19 cellular contexts compared by ENCODE assay signal in the genomic region with DNA sequence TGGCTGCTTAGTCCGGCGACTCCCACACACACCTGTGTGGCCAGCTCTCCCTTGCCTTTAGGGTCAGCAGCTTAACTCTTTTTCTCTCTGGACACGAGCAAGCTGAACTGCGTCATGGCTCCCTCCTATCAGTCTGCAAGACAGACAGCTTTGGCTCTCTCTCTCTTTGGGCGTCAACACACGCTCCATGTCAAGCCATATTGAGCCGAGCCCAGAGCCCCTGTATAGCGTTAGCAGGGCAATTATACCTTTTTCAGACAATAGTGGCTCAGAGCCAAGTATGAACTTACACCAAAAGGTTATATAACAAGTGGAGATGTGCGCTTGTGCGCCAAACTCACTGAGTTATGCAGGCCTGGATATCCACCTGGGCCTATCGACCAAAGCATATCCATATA. TPM values are rescaled to one million over a fixed set of nuclear protein-coding genes. Genes with fewer than 3 reads are reported as not detected.
DNase-seq lines count a peak whose midpoint lies in the region; ATAC-seq, FAIRE-seq and TF ChIP-seq lines count a peak whose summit lies in the region.
"Had no signal": no experiment of that assay in that cellular context is flagged by ENCODE, and none has a peak within 500 bp of the region (broad histone marks: within the 10 kb centered on the region; RNA-seq: fewer than 3 reads in every experiment).

No MANE protein-coding gene starts in this region.

- ATAC-seq in HepG2: peak; percentile 63
- no peak for ATAC-seq in right lobe of liver
- peak; percentile 61 for ATAC-seq in K562
- ATAC-seq: CD8-positive, alpha-beta T cell; GM12878 had no signal

- H3K4me3 ChIP-seq in HepG2 (replicated peaks in 1 of 3; ENCODE audit: insufficient read depth in 1 of 3, low read depth in 2 of 3, low read length in 3 of 3) (peak overlapping the region; percentile 61 to 77 (median 64)), right lobe of liver (peak overlapping the region in 1 of 3 donors; percentile 51), K562 (no peak overlapping the region), liver (ENCODE audit: low read depth in 1 of 3, low read length in 3 of 3) (peak overlapping the region in 2 of 3 donors; percentile 6 to 65), transverse colon (no peak overlapping the region)
- H3K4me3 ChIP-seq: GM12878 had no signal

- TF ChIP-seq RAD21 in HepG2 (CRISPR knock-in tag; IDR thresholded peaks at IDR 0.05) (no peak), K562 (CRISPR knock-in tag; conservative IDR thresholded peaks at IDR 0.05 in 1 of 2, IDR thresholded peaks at IDR 0.05 in 1 of 2) (no peak), liver (IDR thresholded peaks at IDR 0.05) (no peak)

- H3K27me3 ChIP-seq in HepG2 (ENCODE audit: control insufficient read depth in 1 of 2, insufficient read depth in 2 of 2, low read length in 2 of 2) (no peaks in the 10 kb centered on the region; a peak in 1 of 5 replicates), right lobe of liver (no peaks in the 10 kb centered on the region), K562 (ENCODE audit: control insufficient read depth in 2 of 2, insufficient read depth in 2 of 2, low read length in 2 of 2) (no peaks in the 10 kb centered on the region; a peak in 1 of 5 replicates), liver (ENCODE audit: control insufficient read depth in 4 of 4, insufficient read depth in 4 of 4, low read length in 3 of 4) (no peaks in the 10 kb centered on the region), transverse colon (no peaks in the 10 kb centered on the region)

- H4K20me1 ChIP-seq in HepG2 (ENCODE audit: insufficient read depth, low read length) (no peaks in the 10 kb centered on the region), K562 (replicated peaks; ENCODE audit: control insufficient read depth, insufficient read depth, low read length) (no peaks in the 10 kb centered on the region)

- H3K9me3 ChIP-seq in HepG2 (ENCODE audit: low read length) (peaks cover 10% of the 10 kb centered on the region; the same call in 1 of the 2 replicates), right lobe of liver (no peaks in the 10 kb centered on the region), K562 (replicated peaks; ENCODE audit: control insufficient read depth, insufficient read depth, low read depth, low read length) (no peaks in the 10 kb centered on the region), liver (ENCODE audit: control insufficient read depth in 4 of 4, low read length in 3 of 4) (peaks cover 0 to 2% (median 0%) of the 10 kb centered on the region in 4 donors), transverse colon (no peaks in the 10 kb centered on the region)

- H3K36me3 ChIP-seq in HepG2 (replicated peaks in 1 of 2; ENCODE audit: control insufficient read depth in 1 of 2, insufficient read depth in 2 of 2, low read length in 2 of 2) (no peaks in the 10 kb centered on the region), right lobe of liver (no peaks in the 10 kb centered on the region), K562 (ENCODE audit: control insufficient read depth, insufficient read depth, low read length) (no peaks in the 10 kb centered on the region), liver (ENCODE audit: control insufficient read depth in 4 of 4, insufficient read depth in 3 of 4, low read depth in 1 of 4, low read length in 3 of 4) (no peaks in the 10 kb centered on the region), transverse colon (no peaks in the 10 kb centered on the region)

- peaks cover 38% of the 10 kb centered on the region for H3K4me1 ChIP-seq in HepG2 (ENCODE audit: insufficient read depth, low read length)
- H3K4me1 ChIP-seq in right lobe of liver: peaks cover 0 to 10% (median 4%) of the 10 kb centered on the region in 4 donors
- no peaks in the 10 kb centered on the region for H3K4me1 ChIP-seq in K562 (replicated peaks in 1 of 2; ENCODE audit: control insufficient read depth in 2 of 2, insufficient read depth in 2 of 2, low read length in 2 of 2)
- H3K4me1 ChIP-seq in liver (ENCODE audit: control insufficient read depth in 4 of 4, insufficient read depth in 4 of 4, low read length in 3 of 4): peaks cover 2 to 26% (median 20%) of the 10 kb centered on the region in 4 donors
- H3K4me1 ChIP-seq in transverse colon: no peaks in the 10 kb centered on the region
- H3K4me1 ChIP-seq: Caco-2 had no signal

- peak in 1 of 2 experiments; percentile 44; a peak in 1 of 4 replicates for TF ChIP-seq POLR2A in HepG2 (IDR thresholded peaks at IDR 0.05; ENCODE audit: insufficient read depth in 1 of 2, low read depth in 2 of 2, low read length in 2 of 2)
- no peak for TF ChIP-seq POLR2A in right lobe of liver (IDR thresholded peaks at IDR 0.05)
- TF ChIP-seq POLR2A in K562 (conservative IDR thresholded peaks at IDR 0.05): no peak
- TF ChIP-seq POLR2A in transverse colon (IDR thresholded peaks at IDR 0.05): no peak

- H3K4me2 ChIP-seq in HepG2 (ENCODE audit: low read depth, low read length) (peak overlapping the region; percentile 82), K562 (ENCODE audit: insufficient read depth, low read length) (peak overlapping the region; percentile 3; the same call in 1 of the 2 replicates)

- in situ Hi-C loops in HepG2 (cut with HindIII; ENCODE audit: extremely low pct_ligation_motif_present, low pct_unique_long_range_greater_than_20kb): no loop called here
- in situ Hi-C loops in K562 (cut with MboI): no loop called here
- in situ Hi-C loops in transverse colon (cut with MboI; ENCODE audit: low pct_ligation_motif_present in 1 of 4, low pct_unique_long_range_greater_than_20kb in 1 of 4, low sequenced_read_pairs in 3 of 4): no loop called here

- FAIRE-seq in HepG2 (lab: Jason Lieb, UNC) (no peak), K562 (lab: Jason Lieb, UNC) (peak; percentile 74)
- FAIRE-seq: D721Med, GM12878 had no signal

- H3K9ac ChIP-seq in HepG2 (ENCODE audit: insufficient read depth, low read depth, low read length): peak overlapping the region; percentile 68
- no peak overlapping the region for H3K9ac ChIP-seq in K562 (ENCODE audit: insufficient read depth in 1 of 2, low read depth in 2 of 2, low read length in 2 of 2)
- no peak overlapping the region for H3K9ac ChIP-seq in liver (ENCODE audit: low read depth in 1 of 2, low read length in 2 of 2)

- no peaks in the 10 kb centered on the region for H3K79me2 ChIP-seq in HepG2 (ENCODE audit: insufficient read depth, low read length)
- no peaks in the 10 kb centered on the region for H3K79me2 ChIP-seq in K562 (ENCODE audit: control insufficient read depth, insufficient read depth, low read length)

- CTCF ChIA-PET in HepG2 (lab: Yijun Ruan, JAX; ENCODE audit: low intra/inter-chr PET ratio, low total read pairs) (no interaction called here), K562 (lab: Yijun Ruan, JAX; ENCODE audit: low intra/inter-chr PET ratio) (no interaction called here)

- 34% methylated on average over 11 of the region's 11 CpGs for WGBS in HepG2 (ENCODE audit: low lambda C conversion rate)
- WGBS in right lobe of liver (ENCODE audit: insufficient coverage, low coverage, low lambda C conversion rate, missing lambda C conversion rate): 93% methylated on average over 10 of the region's 11 CpGs
- WGBS in K562 (ENCODE audit: insufficient coverage, low coverage, missing lambda C conversion rate): 24% methylated on average over 11 of the region's 11 CpGs
- 93% methylated on average over 11 of the region's 11 CpGs for WGBS in liver
- 91 to 100% methylated on average over 2 to 11 of the region's 11 CpGs for WGBS in transverse colon (ENCODE audit: low coverage in 1 of 2), 2 donors

- POLR2A ChIA-PET in HepG2 (lab: Yijun Ruan, JAX): interaction anchor here (0.7 to 4.9 kb wide), 7 partner anchors 9 to 116 kb away, joined by 3 to 42 read pairs (median 10); partner anchors contain the start of genes APPBP2 and PPM1D
- POLR2A ChIA-PET in K562 (lab: Yijun Ruan, JAX): interaction anchor here (0.6 kb wide), 1 partner anchor 214 kb away, joined by 3 read pairs; no protein-coding TSS in a partner anchor

- peak overlapping the region; percentile 82 for H3K27ac ChIP-seq in HepG2 (ENCODE audit: extremely low read length, insufficient read depth, low read length)
- H3K27ac ChIP-seq in right lobe of liver: peak overlapping the region in 1 of 3 donors; percentile 81
- no peak overlapping the region for H3K27ac ChIP-seq in K562 (ENCODE audit: extremely low read depth, low read depth, low read length)
- peak overlapping the region; percentile 29 to 48 for H3K27ac ChIP-seq in liver (ENCODE audit: low read depth in 1 of 2, low read length in 2 of 2)
- H3K27ac ChIP-seq in transverse colon: no peak overlapping the region

- DNase-seq in HepG2 (ENCODE audit: low spot score): peak; percentile 45
- DNase-seq in right lobe of liver: no peak
- peak in 1 of 4 experiments; percentile 21 for DNase-seq in K562 (ENCODE audit: extremely low read depth in 1 of 4, low spot score in 3 of 4)
- DNase-seq in transverse colon: no peak
- DNase-seq in NCI-H2171 treated with DMSO at 0.1 percent for 48 hours (lab: John Stamatoyannopoulos, UW): no peak
- DNase-seq in SHP77 (lab: John Stamatoyannopoulos, UW): no peak
- DNase-seq: C1 segment of cervical spinal cord; Caco-2; CD8-positive, alpha-beta T cell; DMS 273 treated with DMSO at 0.1 percent for 48 hours; DMS79; EL; GDM1; GOT3; H7; HCEC 1CT had no signal

- intact Hi-C loops in HepG2 (cut with micrococcal nuclease; ENCODE audit: unreplicated experiment) (loop anchor here (2.0 kb wide), 1 partner anchor 36 kb away; no protein-coding TSS in a partner anchor), right lobe of liver (cut with DNase I) (no loop called here), K562 (cut with micrococcal nuclease) (no loop called here), transverse colon (cut with DNase I; ENCODE audit: low total_unique reads) (no loop called here)

- H2AFZ ChIP-seq in HepG2 (ENCODE audit: low read length) (peak overlapping the region; percentile 92), K562 (ENCODE audit: low read depth, low read length) (peak overlapping the region; percentile 52)

- TF ChIP-seq EP300 in HepG2 (IDR thresholded peaks at IDR 0.05; ENCODE audit: low read depth in 2 of 2, low read length in 2 of 2): no peak
- TF ChIP-seq EP300 in HepG2 (CRISPR knock-in tag; IDR thresholded peaks at IDR 0.05; ENCODE audit: borderline replicate concordance): no peak
- no peak for TF ChIP-seq EP300 in K562 (IDR thresholded peaks at IDR 0.05; ENCODE audit: low read length)
- no peak for TF ChIP-seq EP300 in transverse colon (IDR thresholded peaks at IDR 0.05; ENCODE audit: low read depth)

- no peak for TF ChIP-seq CTCF in HepG2 (CRISPR knock-in tag; IDR thresholded peaks at IDR 0.05)
- no peak for TF ChIP-seq CTCF in right lobe of liver (IDR thresholded peaks at IDR 0.05)
- no peak for TF ChIP-seq CTCF in K562 (IDR thresholded peaks at IDR 0.05 in 2 of 3, conservative IDR thresholded peaks at IDR 0.05 in 1 of 3; ENCODE audit: insufficient read depth in 2 of 3, low read depth in 1 of 3, low read length in 3 of 3)
- no peak for TF ChIP-seq CTCF in liver (IDR thresholded peaks at IDR 0.05; ENCODE audit: low read depth, low read length, missing input control)
- TF ChIP-seq CTCF in transverse colon (IDR thresholded peaks at IDR 0.05): no peak

- BruUV-seq in HepG2 (replicated peaks; lab: Mats Ljungman, UMichigan) (no TSS peak), K562 (replicated peaks; lab: Mats Ljungman, UMichigan) (no TSS peak)

- no peaks in the 10 kb centered on the region for H3K9me1 ChIP-seq in K562 (ENCODE audit: control insufficient read depth, insufficient read depth, low read length)

RNA-seq across cellular contexts. Expression of gene APPBP2, which starts 34.8 kb away (rescaled TPM):
- 45.8 and 68.8 TPM in 2 replicates for total RNA-seq in HepG2 (2016; rRNA removed; fragmentation: Illumina TruSeq; extraction: Trizol)
- total RNA-seq in HepG2 (2016; cell fraction: cytosol; rRNA removed; fragmentation: Illumina TruSeq; extraction: Trizol; ENCODE audit: low read depth): 5.2 and 7.9 TPM in 2 replicates
- 49.0 and 68.2 TPM in 2 replicates for total RNA-seq in HepG2 (2016; cell fraction: insoluble cytoplasmic fraction; rRNA removed; fragmentation: Illumina TruSeq; extraction: Trizol)
- 9.3 and 10.9 TPM in 2 replicates for total RNA-seq in HepG2 (2016; cell fraction: membrane; rRNA removed; fragmentation: Illumina TruSeq; extraction: Trizol)
- total RNA-seq in HepG2 (2016; cell fraction: nucleus; rRNA removed; fragmentation: Illumina TruSeq; extraction: Trizol): 23.2 and 23.8 TPM in 2 replicates
- polyA plus RNA-seq in HepG2 (2011; rRNA removed): 15.9 and 17.5 TPM in 2 replicates
- polyA plus RNA-seq in HepG2 (2011; cell fraction: cytosol; rRNA removed): 5.6 and 9.8 TPM in 2 replicates
- 7.9 and 10.8 TPM in 2 replicates for polyA plus RNA-seq in HepG2 (2011; cell fraction: nucleus; rRNA removed)
- 19.1 and 29.9 TPM in 2 replicates for polyA plus RNA-seq in HepG2 (2012)
- 0.89 and 1.1 TPM in 2 replicates for polyA plus RNA-seq in HepG2 (2016; cell fraction: cytosol; fragmentation: Illumina TruSeq; extraction: Trizol; ENCODE audit: low read depth)
- polyA plus RNA-seq in HepG2 (2016; cell fraction: insoluble cytoplasmic fraction; fragmentation: Illumina TruSeq; extraction: Trizol; ENCODE audit: low read depth): 30.1 and 36.8 TPM in 2 replicates
- polyA plus RNA-seq in HepG2 (2016; cell fraction: membrane; fragmentation: Illumina TruSeq; extraction: Trizol; ENCODE audit: low read depth): 2.9 and 3.3 TPM in 2 replicates
- polyA plus RNA-seq in HepG2 (2016; cell fraction: nucleus; fragmentation: Illumina TruSeq; extraction: Trizol; ENCODE audit: insufficient read depth, low read depth): 22.3 and 23.3 TPM in 2 replicates
- polyA minus RNA-seq in HepG2 (2011; rRNA and poly(A)+ RNA removed; ENCODE audit: low replicate concordance): 18.9 and 33.5 TPM in 2 replicates
- polyA minus RNA-seq in HepG2 (2011; cell fraction: cytosol; rRNA and poly(A)+ RNA removed): 26.9 and 27.8 TPM in 2 replicates
- polyA minus RNA-seq in HepG2 (2011; cell fraction: nucleus; rRNA and poly(A)+ RNA removed): 31.4 and 41.6 TPM in 2 replicates
- 10 to 100 TPM in 5 of 6 experiments, 1 to 10 TPM in 1; 8.7 to 19.3 (median 13.0) TPM for total RNA-seq in right lobe of liver
- total RNA-seq in K562 (2011; cell fraction: chromatin; rRNA removed; ENCODE audit: low replicate concordance): 18.9 and 23.0 TPM in 2 replicates
- total RNA-seq in K562 (2011; cell fraction: nucleolus; rRNA removed): 4.7 and 6.0 TPM in 2 replicates
- total RNA-seq in K562 (2011; cell fraction: nucleoplasm; rRNA removed): 8.2 and 9.9 TPM in 2 replicates
- total RNA-seq in K562 (2014; rRNA removed): 5.1 and 6.1 TPM in 2 replicates
- total RNA-seq in K562 (2014; rRNA removed; fragmentation: Illumina TruSeq; extraction: Trizol): 16.8 and 19.0 TPM in 2 replicates
- total RNA-seq in K562 (2015; rRNA removed; fragmentation: Illumina TruSeq; extraction: Trizol): 9.4 and 10.0 TPM in 2 replicates
- 14.7 and 15.4 TPM in 2 replicates for total RNA-seq in K562 (2021)
- polyA plus RNA-seq in K562 (2011; rRNA removed): 12.6 and 15.5 TPM in 2 replicates
- 1.6 and 4.8 TPM in 2 replicates for polyA plus RNA-seq in K562 (2011; cell fraction: cytosol; rRNA removed)
- 4.1 and 7.1 TPM in 2 replicates for polyA plus RNA-seq in K562 (2011; cell fraction: nucleus; rRNA removed)
- 8.8 and 9.0 TPM in 2 replicates for polyA plus RNA-seq in K562 (2012)
- polyA plus RNA-seq in K562 (2014; fragmentation: Illumina TruSeq; extraction: Trizol): 5.3 and 6.9 TPM in 2 replicates
- polyA plus RNA-seq in K562 (2014; fragmentation: Nextera tagmentation; extraction: Ambion mirVana): 1 to 10 TPM; 2.7 to 3.4 TPM
- polyA plus RNA-seq in K562 (2014; rRNA removed): 3.7 and 5.4 TPM in 2 replicates
- 26.3 and 28.3 TPM in 2 replicates for polyA minus RNA-seq in K562 (2011; rRNA and poly(A)+ RNA removed)
- polyA minus RNA-seq in K562 (2011; cell fraction: cytosol; rRNA and poly(A)+ RNA removed): 5.3 and 10.0 TPM in 2 replicates
- 3.6 and 7.4 TPM in 2 replicates for polyA minus RNA-seq in K562 (2011; cell fraction: nucleus; rRNA and poly(A)+ RNA removed)
- 10 to 100 TPM; 12.6 to 17.3 TPM for total RNA-seq in liver
- 1 to 10 TPM; 4.6 to 5.9 TPM for polyA plus RNA-seq in liver
- total RNA-seq in transverse colon: 10 to 100 TPM; 10.1 to 24.8 (median 18.4) TPM

RNA-seq across cellular contexts. Expression of gene PPM1D, which starts 39.1 kb away (rescaled TPM):
- 26.2 and 32.3 TPM in 2 replicates for total RNA-seq in HepG2 (2016; rRNA removed; fragmentation: Illumina TruSeq; extraction: Trizol)
- 24.3 and 34.3 TPM in 2 replicates for total RNA-seq in HepG2 (2016; cell fraction: cytosol; rRNA removed; fragmentation: Illumina TruSeq; extraction: Trizol; ENCODE audit: low read depth)
- 26.8 and 33.7 TPM in 2 replicates for total RNA-seq in HepG2 (2016; cell fraction: insoluble cytoplasmic fraction; rRNA removed; fragmentation: Illumina TruSeq; extraction: Trizol)
- total RNA-seq in HepG2 (2016; cell fraction: membrane; rRNA removed; fragmentation: Illumina TruSeq; extraction: Trizol): 16.7 and 17.3 TPM in 2 replicates
- total RNA-seq in HepG2 (2016; cell fraction: nucleus; rRNA removed; fragmentation: Illumina TruSeq; extraction: Trizol): 18.8 and 22.5 TPM in 2 replicates
- polyA plus RNA-seq in HepG2 (2011; rRNA removed): 7.3 and 8.0 TPM in 2 replicates
- 5.0 and 7.2 TPM in 2 replicates for polyA plus RNA-seq in HepG2 (2011; cell fraction: cytosol; rRNA removed)
- 3.7 and 4.9 TPM in 2 replicates for polyA plus RNA-seq in HepG2 (2011; cell fraction: nucleus; rRNA removed)
- 11.2 and 12.0 TPM in 2 replicates for polyA plus RNA-seq in HepG2 (2012)
- polyA plus RNA-seq in HepG2 (2016; cell fraction: cytosol; fragmentation: Illumina TruSeq; extraction: Trizol; ENCODE audit: low read depth): 2.3 and 2.4 TPM in 2 replicates
- polyA plus RNA-seq in HepG2 (2016; cell fraction: insoluble cytoplasmic fraction; fragmentation: Illumina TruSeq; extraction: Trizol; ENCODE audit: low read depth): 39.7 and 39.9 TPM in 2 replicates
- 7.4 and 8.2 TPM in 2 replicates for polyA plus RNA-seq in HepG2 (2016; cell fraction: membrane; fragmentation: Illumina TruSeq; extraction: Trizol; ENCODE audit: low read depth)
- polyA plus RNA-seq in HepG2 (2016; cell fraction: nucleus; fragmentation: Illumina TruSeq; extraction: Trizol; ENCODE audit: insufficient read depth, low read depth): 26.4 and 26.9 TPM in 2 replicates
- polyA minus RNA-seq in HepG2 (2011; rRNA and poly(A)+ RNA removed; ENCODE audit: low replicate concordance): 11.5 and 16.5 TPM in 2 replicates
- polyA minus RNA-seq in HepG2 (2011; cell fraction: cytosol; rRNA and poly(A)+ RNA removed): 6.4 and 7.6 TPM in 2 replicates
- polyA minus RNA-seq in HepG2 (2011; cell fraction: nucleus; rRNA and poly(A)+ RNA removed): 9.3 and 11.1 TPM in 2 replicates
- total RNA-seq in right lobe of liver: 1 to 10 TPM; 4.9 to 5.6 (median 5.4) TPM
- total RNA-seq in K562 (2011; cell fraction: chromatin; rRNA removed; ENCODE audit: low replicate concordance): 6.7 and 7.6 TPM in 2 replicates
- 3.9 and 4.3 TPM in 2 replicates for total RNA-seq in K562 (2011; cell fraction: nucleolus; rRNA removed)
- 4.7 and 5.0 TPM in 2 replicates for total RNA-seq in K562 (2011; cell fraction: nucleoplasm; rRNA removed)
- total RNA-seq in K562 (2014; rRNA removed): 7.4 and 9.0 TPM in 2 replicates
- 12.6 and 14.6 TPM in 2 replicates for total RNA-seq in K562 (2014; rRNA removed; fragmentation: Illumina TruSeq; extraction: Trizol)
- 11.9 and 13.0 TPM in 2 replicates for total RNA-seq in K562 (2015; rRNA removed; fragmentation: Illumina TruSeq; extraction: Trizol)
- 17.6 and 19.0 TPM in 2 replicates for total RNA-seq in K562 (2021)
- polyA plus RNA-seq in K562 (2011; rRNA removed): 5.7 and 7.0 TPM in 2 replicates
- polyA plus RNA-seq in K562 (2011; cell fraction: cytosol; rRNA removed): 4.3 and 5.6 TPM in 2 replicates
- polyA plus RNA-seq in K562 (2011; cell fraction: nucleus; rRNA removed): 3.7 and 3.9 TPM in 2 replicates
- polyA plus RNA-seq in K562 (2012): 6.6 and 7.9 TPM in 2 replicates
- polyA plus RNA-seq in K562 (2014; fragmentation: Illumina TruSeq; extraction: Trizol): 10.6 and 14.0 TPM in 2 replicates
- 1 to 10 TPM; 2.1 to 2.7 TPM for polyA plus RNA-seq in K562 (2014; fragmentation: Nextera tagmentation; extraction: Ambion mirVana)
- polyA plus RNA-seq in K562 (2014; rRNA removed): 6.2 and 7.8 TPM in 2 replicates
- polyA minus RNA-seq in K562 (2011; rRNA and poly(A)+ RNA removed): 14.7 and 16.9 TPM in 2 replicates
- polyA minus RNA-seq in K562 (2011; cell fraction: cytosol; rRNA and poly(A)+ RNA removed): 4.9 and 5.4 TPM in 2 replicates
- polyA minus RNA-seq in K562 (2011; cell fraction: nucleus; rRNA and poly(A)+ RNA removed): 3.5 and 5.7 TPM in 2 replicates
- 1 to 10 TPM; 6.4 to 8.7 TPM for total RNA-seq in liver
- 1 to 10 TPM; 2.0 to 3.6 TPM for polyA plus RNA-seq in liver
- 10 to 100 TPM in 3 of 4 donors, 1 to 10 TPM in 1; 4.6 to 25.8 (median 16.0) TPM for total RNA-seq in transverse colon

Comparison
In these comparisons a context has a peak if more than half of its experiments do, and no peak if none do; other contexts are left out.
1. ATAC-seq: peak in HepG2 (single experiment) and K562 (single experiment); none in right lobe of liver (0 of 4).
2. H3K27ac ChIP-seq: peak in HepG2 (single experiment) and liver (2 of 2); none in K562 (single experiment) and transverse colon (0 of 4).
3. H3K4me3 ChIP-seq: peak in HepG2 (3 of 3) and liver (2 of 3); none in K562 (single experiment) and transverse colon (0 of 4).
4. Of the 241 proteins assayed by ChIP-seq in both HepG2 and K562: peak only in HepG2: ATF2, BRD4, HDAC1, HMG20B, KDM1A, MAX and 10 more; only in K562: none; in both: MEIS2 and NFIC; in neither: 220; mixed calls (peak in some experiments, not most) for 3.